Comparison of ENCODE assay signal across 11 cellular contexts in genomic region chr11:22521226-22521625, GRCh38.
DNase-seq lines count a peak whose midpoint lies in the region; ATAC-seq and TF ChIP-seq lines count a peak whose summit lies in the region.
"Had no signal": no experiment of that assay in that cellular context is flagged by ENCODE, and none has a peak within 500 bp of the region (broad histone marks: within the 10 kb centered on the region; RNA-seq: fewer than 3 reads in every experiment).

No MANE protein-coding gene starts in this region.

- no peak overlapping the region for H3K27ac ChIP-seq in Peyer's patch

- no peak overlapping the region for H3K27ac Mint-ChIP-seq in effector memory CD8-positive, alpha-beta T cell
- H3K27ac Mint-ChIP-seq in natural killer cell treated with Interleukin-12 subunit alpha and Interleukin-12 subunit beta and Interleukin-15 and Interleukin-18, amount 100 ng/mL, for 72 hours, result no peak overlapping the region

- no peak for ATAC-seq in effector memory CD8-positive, alpha-beta T cell (replicated peaks)
- no peak for ATAC-seq in natural killer cell treated with Interleukin-12 subunit alpha and Interleukin-12 subunit beta and Interleukin-15 and Interleukin-18, amount 100 ng/mL, for 72 hours
- ATAC-seq: left cardiac atrium had no signal

- H3K36me3 ChIP-seq in Peyer's patch, result no peaks in the 10 kb centered on the region

- no peaks in the 10 kb centered on the region for H3K4me1 ChIP-seq in Peyer's patch

- H3K9me3 ChIP-seq in Peyer's patch, result no peaks in the 10 kb centered on the region

- no peak for TF ChIP-seq POLR2A in Peyer's patch (IDR thresholded peaks at IDR 0.05)

- no peaks in the 10 kb centered on the region for H3K4me1 Mint-ChIP-seq in effector memory CD8-positive, alpha-beta T cell (ENCODE audit: low read depth in 2 of 2)
- H3K4me1 Mint-ChIP-seq in natural killer cell treated with Interleukin-12 subunit alpha and Interleukin-12 subunit beta and Interleukin-15 and Interleukin-18, amount 100 ng/mL, for 72 hours (ENCODE audit: low read depth in 2 of 2), result no peaks in the 10 kb centered on the region
- H3K4me1 Mint-ChIP-seq: central memory CD8-positive, alpha-beta T cell had no signal

- H3K4me3 ChIP-seq in GM12865 (ENCODE audit: low read depth, low read length), result no peak overlapping the region
- no peak overlapping the region for H3K4me3 ChIP-seq in Peyer's patch

- no peaks in the 10 kb centered on the region for H3K36me3 Mint-ChIP-seq in effector memory CD8-positive, alpha-beta T cell (ENCODE audit: insufficient read depth)
- no peaks in the 10 kb centered on the region for H3K36me3 Mint-ChIP-seq in natural killer cell treated with Interleukin-12 subunit alpha and Interleukin-12 subunit beta and Interleukin-15 and Interleukin-18, amount 100 ng/mL, for 72 hours

- no peaks in the 10 kb centered on the region for H3K27me3 Mint-ChIP-seq in effector memory CD8-positive, alpha-beta T cell
- H3K27me3 Mint-ChIP-seq in natural killer cell treated with Interleukin-12 subunit alpha and Interleukin-12 subunit beta and Interleukin-15 and Interleukin-18, amount 100 ng/mL, for 72 hours, result no peaks in the 10 kb centered on the region
- H3K27me3 Mint-ChIP-seq: central memory CD8-positive, alpha-beta T cell had no signal

- H3K9me3 Mint-ChIP-seq in effector memory CD8-positive, alpha-beta T cell, result no peaks in the 10 kb centered on the region
- H3K9me3 Mint-ChIP-seq in natural killer cell treated with Interleukin-12 subunit alpha and Interleukin-12 subunit beta and Interleukin-15 and Interleukin-18, amount 100 ng/mL, for 72 hours, result no peaks in the 10 kb centered on the region
- H3K9me3 Mint-ChIP-seq: central memory CD8-positive, alpha-beta T cell had no signal

- no peak overlapping the region for H3K4me3 Mint-ChIP-seq in effector memory CD8-positive, alpha-beta T cell
- H3K4me3 Mint-ChIP-seq in natural killer cell treated with Interleukin-12 subunit alpha and Interleukin-12 subunit beta and Interleukin-15 and Interleukin-18, amount 100 ng/mL, for 72 hours, result no peak overlapping the region
- H3K4me3 Mint-ChIP-seq: central memory CD8-positive, alpha-beta T cell had no signal

- H3K27me3 ChIP-seq in Peyer's patch, result no peaks in the 10 kb centered on the region

- TF ChIP-seq CTCF in GM12865 (IDR thresholded peaks at IDR 0.05; ENCODE audit: insufficient read depth, low read depth, low read length, missing control alignments), result no peak
- TF ChIP-seq CTCF in Peyer's patch (IDR thresholded peaks at IDR 0.05), result no peak

- peak; percentile 6 for DNase-seq in GM12865 (ENCODE audit: low read depth)
- DNase-seq in HCEC 1CT, result peak; percentile 27
- DNase-seq in NCI-H446 (lab: John Stamatoyannopoulos, UW), result peak; percentile 59 to 80
- DNase-seq in foreskin melanocyte, result peak; percentile 7
- DNase-seq in effector memory CD8-positive, alpha-beta T cell, result no peak
- DNase-seq in Peyer's patch, result no peak
- DNase-seq in superior temporal gyrus (ENCODE audit: extremely low spot score), result no peak
- DNase-seq in natural killer cell treated with Interleukin-12 subunit alpha and Interleukin-12 subunit beta and Interleukin-15 and Interleukin-18, amount 100 ng/mL, for 72 hours (ENCODE audit: low spot score), result no peak
- DNase-seq: left cardiac atrium, NCI-H2029 had no signal

Comparison
In these comparisons a context has a peak if more than half of its experiments do, and no peak if none do; other contexts are left out.
1. DNase-seq: peak in GM12865 (single experiment), HCEC 1CT (single experiment), NCI-H446 (2 of 2) and foreskin melanocyte (single experiment); none in effector memory CD8-positive, alpha-beta T cell (0 of 3), Peyer's patch (0 of 3), superior temporal gyrus (single experiment) and natural killer cell treated with Interleukin-12 subunit alpha and Interleukin-12 subunit beta and Interleukin-15 and Interleukin-18, amount 100 ng/mL, for 72 hours (single experiment).